20 cellular contexts compared by ENCODE assay signal in the genomic region with DNA sequence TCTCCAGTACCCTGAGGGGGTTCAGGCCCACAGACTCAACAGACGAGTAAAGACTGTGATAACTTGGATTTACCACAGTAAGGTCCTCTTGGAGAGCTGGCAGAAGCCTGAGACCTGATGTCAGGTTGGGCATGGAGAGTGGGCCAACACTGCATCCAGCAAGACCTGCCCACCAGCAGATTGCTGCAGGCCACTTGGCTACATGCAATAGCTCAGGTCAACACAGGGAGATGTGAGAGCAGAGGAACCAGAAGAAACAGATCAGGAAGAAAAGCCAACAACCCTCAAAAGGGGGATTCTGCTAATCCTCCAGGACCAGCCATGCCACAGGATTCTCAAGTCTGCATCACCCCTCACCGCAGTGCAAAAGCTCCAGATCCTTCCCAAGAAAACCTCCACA. TPM values are rescaled to one million over a fixed set of nuclear protein-coding genes. Genes with fewer than 3 reads are reported as not detected.
A peak's percentile ranks its signal among the peaks of the same experiment; 100 is the strongest.
DNase-seq lines count a peak whose midpoint lies in the region; ATAC-seq, FAIRE-seq and TF ChIP-seq lines count a peak whose summit lies in the region.
"Had no signal": no experiment of that assay in that cellular context is flagged by ENCODE, and none has a peak within 500 bp of the region (broad histone marks: within the 10 kb centered on the region; RNA-seq: fewer than 3 reads in every experiment).

No MANE protein-coding gene starts in this region.

- FAIRE-seq in kidney (lab: Jason Lieb, UNC): no peak

- peaks cover 6 to 15% of the 10 kb centered on the region in 2 donors for H3K36me3 Mint-ChIP-seq in CD4-positive, alpha-beta memory T cell

- peaks cover 0 to 2% of the 10 kb centered on the region in 2 donors for H3K27me3 Mint-ChIP-seq in CD4-positive, alpha-beta memory T cell

- no peaks in the 10 kb centered on the region for H3K79me1 ChIP-seq in neuronal stem cell (ENCODE audit: low read depth, low read length)

- H3K4me3 Mint-ChIP-seq in CD4-positive, alpha-beta memory T cell: no peak overlapping the region

- H4K8ac ChIP-seq in neuronal stem cell (ENCODE audit: low read depth, low read length): no peak overlapping the region

- H3K27me3 ChIP-seq in CD4-positive, alpha-beta memory T cell (ENCODE audit: insufficient read depth, low read length): no peaks in the 10 kb centered on the region
- peaks cover 0 to 7% (median 0%) of the 10 kb centered on the region in 3 experiments for H3K27me3 ChIP-seq in neuronal stem cell (ENCODE audit: control insufficient read depth in 3 of 3, insufficient read depth in 3 of 3, low read depth in 1 of 3, low read length in 3 of 3)
- H3K27me3 ChIP-seq: SJCRH30 had no signal

- no peak for TF ChIP-seq CTCF in coronary artery (IDR thresholded peaks at IDR 0.05)
- no peak for TF ChIP-seq CTCF in kidney (IDR thresholded peaks at IDR 0.05; ENCODE audit: borderline replicate concordance, extremely low read depth, insufficient read depth)

- H4K91ac ChIP-seq in neuronal stem cell (ENCODE audit: low read depth, low read length, poor library complexity): no peak overlapping the region

- peak overlapping the region; percentile 77 for H2BK12ac ChIP-seq in neuronal stem cell (ENCODE audit: low read length)

- DNase-seq in 8988T (peak; percentile 9), coronary artery (ENCODE audit: low spot score) (peak; percentile 54), neuronal stem cell (ENCODE audit: low spot score) (no peak), kidney (no peak), RPMI8226 (no peak)
- DNase-seq in CD4-positive, alpha-beta memory T cell: no peak
- DNase-seq: AML-193, DMS 273 treated with DMSO at 0.1 percent for 48 hours, DND-41, NCI-H1417 treated with DMSO at 0.1 percent for 48 hours, NCI-H187 treated with DMSO at 0.1 percent for 48 hours, NCI-H345, NCI-H524 treated with DMSO at 0.1 percent for 48 hours, SJCRH30 had no signal

- no peak overlapping the region for H3K18ac ChIP-seq in neuronal stem cell (ENCODE audit: low read length)

- no peak overlapping the region for H2BK120ac ChIP-seq in neuronal stem cell (ENCODE audit: low read depth, low read length)

- H3K27ac Mint-ChIP-seq in CD4-positive, alpha-beta memory T cell: peak overlapping the region in 5 of 7 donors; percentile 22 to 82 (median 46)

- no peak overlapping the region for H3K4me3 ChIP-seq in CD4-positive, alpha-beta memory T cell (ENCODE audit: low read length in 2 of 2)
- H3K4me3 ChIP-seq in coronary artery (no peak overlapping the region), neuronal stem cell (ENCODE audit: low read length in 2 of 2) (no peak overlapping the region), kidney (ENCODE audit: low read length in 2 of 2) (no peak overlapping the region)
- H3K4me3 ChIP-seq: SJCRH30 had no signal

- no peak overlapping the region for H3K14ac ChIP-seq in neuronal stem cell (ENCODE audit: low read length)

- H3K9ac ChIP-seq in neuronal stem cell (ENCODE audit: low read depth, low read length, poor library complexity) (peak overlapping the region; percentile 63), kidney (ENCODE audit: low read length in 2 of 2) (no peak overlapping the region)
- H3K9ac ChIP-seq: KMS-11 had no signal

- H3K9me3 Mint-ChIP-seq in CD4-positive, alpha-beta memory T cell: peaks cover 0 to 4% (median 0%) of the 10 kb centered on the region in 8 donors

- POLR2A ChIA-PET in CD4-positive, alpha-beta memory T cell (lab: Charles Lee; ENCODE audit: partially characterized antibody): interaction anchor here (1.0 to 3.5 kb wide), 2 partner anchors 16 to 69 kb away, joined by 4 to 46 read pairs; a partner anchor contains a TSS

- no peak overlapping the region for H3K23ac ChIP-seq in neuronal stem cell (ENCODE audit: low read depth, low read length, poor library complexity)

- no peak overlapping the region for H2BK15ac ChIP-seq in neuronal stem cell (ENCODE audit: low read length)

- H3K9me3 ChIP-seq in CD4-positive, alpha-beta memory T cell (ENCODE audit: control insufficient read depth in 1 of 2, low read length in 2 of 2): no peaks in the 10 kb centered on the region
- H3K9me3 ChIP-seq in neuronal stem cell (replicated peaks in 1 of 2; ENCODE audit: control insufficient read depth in 2 of 2, insufficient read depth in 1 of 2, low read depth in 1 of 2, low read length in 2 of 2) (no peaks in the 10 kb centered on the region), kidney (ENCODE audit: control insufficient read depth in 1 of 2, low read length in 2 of 2) (no peaks in the 10 kb centered on the region)
- H3K9me3 ChIP-seq: SJCRH30 had no signal

- no CpG with 5 or more reads among the region's 2 CpGs for WGBS in neuronal stem cell (ENCODE audit: extremely low coverage in 2 of 2, insufficient read length in 2 of 2, insufficient replicate concordance in 1 of 2), 2 donors

- H3K4me1 Mint-ChIP-seq in CD4-positive, alpha-beta memory T cell: peaks cover 17 to 44% (median 27%) of the 10 kb centered on the region in 4 donors

- no peaks in the 10 kb centered on the region for H3K36me3 ChIP-seq in CD4-positive, alpha-beta memory T cell (ENCODE audit: insufficient read depth, low read length)
- peaks cover 2 to 14% of the 10 kb centered on the region in 2 donors for H3K36me3 ChIP-seq in neuronal stem cell (replicated peaks in 1 of 2; ENCODE audit: control insufficient read depth in 2 of 2, insufficient read depth in 2 of 2, low read length in 2 of 2)
- no peaks in the 10 kb centered on the region for H3K36me3 ChIP-seq in kidney (ENCODE audit: control insufficient read depth in 1 of 2, insufficient read depth in 2 of 2, low read length in 2 of 2)

- H2BK5ac ChIP-seq in neuronal stem cell (ENCODE audit: low read length): no peak overlapping the region

- H3K4me1 ChIP-seq in CD4-positive, alpha-beta memory T cell (ENCODE audit: insufficient read depth, low read length): peaks cover 27% of the 10 kb centered on the region
- H3K4me1 ChIP-seq in neuronal stem cell (ENCODE audit: control insufficient read depth in 2 of 2, insufficient read depth in 1 of 2, low read depth in 1 of 2, low read length in 2 of 2) (peaks cover 11% of the 10 kb centered on the region in 2 donors), kidney (ENCODE audit: control insufficient read depth in 1 of 2, insufficient read depth in 1 of 2, low read depth in 1 of 2, low read length in 2 of 2) (peaks cover 6 to 8% of the 10 kb centered on the region in 2 donors)

- peak overlapping the region; percentile 67 for H2AK5ac ChIP-seq in neuronal stem cell (ENCODE audit: low read depth, low read length)

- CTCF ChIA-PET in CD4-positive, alpha-beta memory T cell (lab: Charles Lee; ENCODE audit: partially characterized antibody): interaction anchor here (3.0 to 3.7 kb wide), 2 partner anchors 14 to 51 kb away, joined by 12 to 20 read pairs; a partner anchor contains a TSS

- H3K27ac ChIP-seq in CD4-positive, alpha-beta memory T cell (ENCODE audit: low read depth, low read length): no peak overlapping the region
- H3K27ac ChIP-seq in coronary artery (no peak overlapping the region), neuronal stem cell (replicated peaks; ENCODE audit: low read length) (no peak overlapping the region), kidney (ENCODE audit: low read depth in 2 of 2, low read length in 2 of 2) (no peak overlapping the region)
- H3K27ac ChIP-seq: C4-2B, KMS-11, SJCRH30 had no signal

- H3K4me2 ChIP-seq in neuronal stem cell (ENCODE audit: insufficient read depth, low read length, poor library complexity, severe bottlenecking): no peak overlapping the region
- H3K4me2 ChIP-seq: KMS-11 had no signal

- H2AFZ ChIP-seq in neuronal stem cell (ENCODE audit: low read length): no peak overlapping the region

- no peak overlapping the region for H3K4ac ChIP-seq in neuronal stem cell (ENCODE audit: low read length)

- no peak for ATAC-seq in HG03045 (IDR thresholded peaks at IDR 0.05; ENCODE audit: unreplicated experiment)

- intact Hi-C loops in CD4-positive, alpha-beta memory T cell (cut with micrococcal nuclease): loop anchor here (5.0 kb wide), 1 partner anchor 69 kb away; a partner anchor contains a TSS
- intact Hi-C loops in kidney (cut with DNase I): no loop called here

RNA-seq across cellular contexts. Expression of a gene that starts 1.7 kb away (rescaled TPM):
- total RNA-seq in CD4-positive, alpha-beta memory T cell: 10 to 100 TPM; 50.1 to 60.0 TPM
- 10 to 100 TPM; 19.4 to 38.8 TPM for polyA plus RNA-seq in CD4-positive, alpha-beta memory T cell
- polyA plus RNA-seq in neuronal stem cell (2013, experiment 1 of 2): 20.7 TPM
- 19.6 TPM for polyA plus RNA-seq in neuronal stem cell (2013, experiment 2 of 2)
- 49.6 TPM for total RNA-seq in kidney
- polyA plus RNA-seq in kidney (ENCODE audit: insufficient read depth, low read depth, low replicate concordance): 21.7 TPM

RNA-seq across cellular contexts. Expression of a gene that starts 11.6 kb away (rescaled TPM):
- total RNA-seq in CD4-positive, alpha-beta memory T cell: under 1 TPM in 1 of 2 experiments, not detected in 1; 0.17 TPM
- not detected for polyA plus RNA-seq in CD4-positive, alpha-beta memory T cell
- 0.13 TPM for polyA plus RNA-seq in neuronal stem cell (2013, experiment 1 of 2)
- 0.06 TPM for polyA plus RNA-seq in neuronal stem cell (2013, experiment 2 of 2)
- 0.54 TPM for total RNA-seq in kidney
- not detected for polyA plus RNA-seq in kidney (ENCODE audit: insufficient read depth, low read depth, low replicate concordance)
- total RNA-seq: G401, H4, M059J, SJCRH30 had no signal

RNA-seq across cellular contexts. Expression of a gene that starts 15.0 kb away (rescaled TPM):
- total RNA-seq in CD4-positive, alpha-beta memory T cell: 1 to 10 TPM in 1 of 2 experiments, under 1 TPM in 1; 0.55 to 1.2 TPM
- 1 to 10 TPM in 1 of 2 donors, under 1 TPM in 1; 0.45 to 1.5 TPM for polyA plus RNA-seq in CD4-positive, alpha-beta memory T cell
- 0.56 TPM for polyA plus RNA-seq in neuronal stem cell (2013, experiment 1 of 2)
- polyA plus RNA-seq in neuronal stem cell (2013, experiment 2 of 2): 0.42 TPM
- total RNA-seq in kidney: 6.3 TPM
- polyA plus RNA-seq in kidney (ENCODE audit: insufficient read depth, low read depth, low replicate concordance): 9.1 TPM

RNA-seq across cellular contexts. Expression of a gene that starts 25.7 kb away (rescaled TPM):
- 100 to 1,000 TPM; 269 to 299 TPM for total RNA-seq in CD4-positive, alpha-beta memory T cell
- 10 to 100 TPM; 39.8 to 45.7 TPM for polyA plus RNA-seq in CD4-positive, alpha-beta memory T cell
- 4.4 TPM for polyA plus RNA-seq in neuronal stem cell (2013, experiment 1 of 2)
- 3.2 TPM for polyA plus RNA-seq in neuronal stem cell (2013, experiment 2 of 2)
- total RNA-seq in kidney: 102 TPM
- polyA plus RNA-seq in kidney (ENCODE audit: insufficient read depth, low read depth, low replicate concordance): 29.8 TPM

Comparison
In these comparisons a context has a peak if more than half of its experiments do, and no peak if none do; other contexts are left out.
1. DNase-seq: peak in 8988T (single experiment) and coronary artery (single experiment); none in CD4-positive, alpha-beta memory T cell (0 of 5), neuronal stem cell (single experiment), kidney (single experiment) and RPMI8226 (single experiment).